ENCODE assay signal across 1 cellular context in the genomic region with DNA sequence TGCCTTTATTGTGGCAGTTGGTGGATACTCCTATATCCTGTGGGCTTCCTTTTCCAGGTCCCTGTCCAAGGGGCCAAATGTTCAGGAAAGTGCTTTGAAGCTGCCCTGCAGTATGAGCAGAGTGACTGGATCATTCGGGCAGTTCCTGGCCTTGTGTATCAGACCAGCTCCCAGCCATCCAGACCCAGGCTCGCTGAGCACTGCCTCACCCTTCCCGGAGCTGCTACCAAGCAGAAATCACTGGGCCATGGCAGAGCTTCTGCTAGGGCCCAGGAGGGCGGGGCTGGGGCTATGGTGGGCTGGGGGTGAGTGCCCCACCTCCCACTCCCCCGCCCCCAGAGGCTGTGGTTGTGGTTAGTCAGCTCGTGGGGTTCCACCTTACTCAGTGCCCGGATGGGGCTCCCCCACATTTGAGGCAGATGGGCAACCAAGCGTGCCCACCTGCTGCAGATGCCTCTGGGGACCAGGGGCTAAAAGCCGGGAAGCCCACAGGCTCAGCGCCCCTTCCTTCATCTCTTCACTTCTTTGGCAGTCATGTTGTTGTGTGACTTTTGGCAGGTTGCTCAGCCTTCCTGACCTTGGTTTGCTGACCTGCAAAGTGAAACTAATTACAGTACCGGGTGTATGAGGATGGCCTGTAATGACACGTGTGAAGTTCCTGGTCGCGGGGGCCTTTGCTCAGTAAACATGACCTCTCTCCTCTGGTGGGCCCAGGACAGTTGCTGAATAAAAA.
TF ChIP-seq lines count a peak whose summit lies in the region.

No MANE protein-coding gene starts in this region.

TF ChIP-seq in GM12878, 131 proteins besides CTCF, POLR2A, EP300 and RAD21 (continued from another document and continues in another):
- TF ChIP-seq USF1 (IDR thresholded peaks at IDR 0.05; ENCODE audit: borderline replicate concordance, extremely low read length, insufficient read depth, low read depth, low read length) (no peak), IKZF1 (conservative IDR thresholded peaks at IDR 0.05) (peak; percentile 93), IKZF2 (IDR thresholded peaks at IDR 0.05) (peak; percentile 87 to 92), BACH1 (IDR thresholded peaks at IDR 0.05; ENCODE audit: borderline replicate concordance) (peak; percentile 59; the same call in 1 of the 2 replicates), ZNF207 (IDR thresholded peaks at IDR 0.05; ENCODE audit: borderline replicate concordance) (no peak), ASH2L (IDR thresholded peaks at IDR 0.05; ENCODE audit: borderline replicate concordance, low read depth) (no peak), FOXK2 (IDR thresholded peaks at IDR 0.05) (no peak), CEBPZ (IDR thresholded peaks at IDR 0.05; ENCODE audit: low read depth, low read length) (no peak), YBX1 (IDR thresholded peaks at IDR 0.05) (no peak), PML (IDR thresholded peaks at IDR 0.05; ENCODE audit: low read length) (no peak), TAF1 (IDR thresholded peaks at IDR 0.05; ENCODE audit: borderline replicate concordance, low read depth, low read length) (peak; percentile 94), RCOR1 (conservative IDR thresholded peaks at IDR 0.05; ENCODE audit: low read depth, low read length) (no peak; the same call in 1 of the 2 replicates), MXI1 (IDR thresholded peaks at IDR 0.05; ENCODE audit: low read depth, low read length) (peak; percentile 49), BCL11A (IDR thresholded peaks at IDR 0.05; ENCODE audit: low read depth, low read length) (peak; percentile 52; the same call in 1 of the 2 replicates), IRF5 (IDR thresholded peaks at IDR 0.05; ENCODE audit: borderline replicate concordance) (no peak), BHLHE40 (IDR thresholded peaks at IDR 0.05; ENCODE audit: borderline replicate concordance in 1 of 2, low read depth in 2 of 2, low read length in 1 of 2) (peak; percentile 70 to 91), RBBP5 (conservative IDR thresholded peaks at IDR 0.05) (no peak), SIX5 (IDR thresholded peaks at IDR 0.05; ENCODE audit: low read depth, low read length, severe bottlenecking) (no peak), MTA3 (IDR thresholded peaks at IDR 0.05; ENCODE audit: borderline replicate concordance, low read length) (no peak), SRF (IDR thresholded peaks at IDR 0.05; ENCODE audit: low read depth in 2 of 2, low read length in 2 of 2) (no peak), NBN (IDR thresholded peaks at IDR 0.05) (peak; percentile 95), NRF1 (conservative IDR thresholded peaks at IDR 0.05; ENCODE audit: low read depth, low read length) (no peak), BMI1 (IDR thresholded peaks at IDR 0.05; ENCODE audit: borderline replicate concordance) (no peak), SKIL (IDR thresholded peaks at IDR 0.05; ENCODE audit: low read depth, poor library complexity, severe bottlenecking) (peak; percentile 74), SP1 (IDR thresholded peaks at IDR 0.05; ENCODE audit: low read depth, low read length) (no peak), SMC3 (IDR thresholded peaks at IDR 0.05; ENCODE audit: borderline replicate concordance, low read length) (no peak), CREM (IDR thresholded peaks at IDR 0.05; ENCODE audit: low read depth) (peak; percentile 81), CHD2 (IDR thresholded peaks at IDR 0.05; ENCODE audit: borderline replicate concordance, low read depth, low read length) (no peak), HDGF (IDR thresholded peaks at IDR 0.05) (no peak), JUNB (IDR thresholded peaks at IDR 0.05) (peak; percentile 52; the same call in 1 of the 2 replicates), SREBF2 (IDR thresholded peaks at IDR 0.05; ENCODE audit: low read length) (no peak)
- TF ChIP-seq, protein P1, sequence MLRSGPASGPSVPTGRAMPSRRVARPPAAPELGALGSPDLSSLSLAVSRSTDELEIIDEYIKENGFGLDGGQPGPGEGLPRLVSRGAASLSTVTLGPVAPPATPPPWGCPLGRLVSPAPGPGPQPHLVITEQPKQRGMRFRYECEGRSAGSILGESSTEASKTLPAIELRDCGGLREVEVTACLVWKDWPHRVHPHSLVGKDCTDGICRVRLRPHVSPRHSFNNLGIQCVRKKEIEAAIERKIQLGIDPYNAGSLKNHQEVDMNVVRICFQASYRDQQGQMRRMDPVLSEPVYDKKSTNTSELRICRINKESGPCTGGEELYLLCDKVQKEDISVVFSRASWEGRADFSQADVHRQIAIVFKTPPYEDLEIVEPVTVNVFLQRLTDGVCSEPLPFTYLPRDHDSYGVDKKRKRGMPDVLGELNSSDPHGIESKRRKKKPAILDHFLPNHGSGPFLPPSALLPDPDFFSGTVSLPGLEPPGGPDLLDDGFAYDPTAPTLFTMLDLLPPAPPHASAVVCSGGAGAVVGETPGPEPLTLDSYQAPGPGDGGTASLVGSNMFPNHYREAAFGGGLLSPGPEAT (IDR thresholded peaks at IDR 0.05; ENCODE audit: low read depth) = peak; percentile 80
- TF ChIP-seq, protein P2, sequence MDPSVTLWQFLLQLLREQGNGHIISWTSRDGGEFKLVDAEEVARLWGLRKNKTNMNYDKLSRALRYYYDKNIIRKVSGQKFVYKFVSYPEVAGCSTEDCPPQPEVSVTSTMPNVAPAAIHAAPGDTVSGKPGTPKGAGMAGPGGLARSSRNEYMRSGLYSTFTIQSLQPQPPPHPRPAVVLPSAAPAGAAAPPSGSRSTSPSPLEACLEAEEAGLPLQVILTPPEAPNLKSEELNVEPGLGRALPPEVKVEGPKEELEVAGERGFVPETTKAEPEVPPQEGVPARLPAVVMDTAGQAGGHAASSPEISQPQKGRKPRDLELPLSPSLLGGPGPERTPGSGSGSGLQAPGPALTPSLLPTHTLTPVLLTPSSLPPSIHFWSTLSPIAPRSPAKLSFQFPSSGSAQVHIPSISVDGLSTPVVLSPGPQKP (IDR thresholded peaks at IDR 0.05; ENCODE audit: low read depth, low read length) = peak; percentile 37; the same call in 1 of the 2 replicates
- TF ChIP-seq, protein P3, sequence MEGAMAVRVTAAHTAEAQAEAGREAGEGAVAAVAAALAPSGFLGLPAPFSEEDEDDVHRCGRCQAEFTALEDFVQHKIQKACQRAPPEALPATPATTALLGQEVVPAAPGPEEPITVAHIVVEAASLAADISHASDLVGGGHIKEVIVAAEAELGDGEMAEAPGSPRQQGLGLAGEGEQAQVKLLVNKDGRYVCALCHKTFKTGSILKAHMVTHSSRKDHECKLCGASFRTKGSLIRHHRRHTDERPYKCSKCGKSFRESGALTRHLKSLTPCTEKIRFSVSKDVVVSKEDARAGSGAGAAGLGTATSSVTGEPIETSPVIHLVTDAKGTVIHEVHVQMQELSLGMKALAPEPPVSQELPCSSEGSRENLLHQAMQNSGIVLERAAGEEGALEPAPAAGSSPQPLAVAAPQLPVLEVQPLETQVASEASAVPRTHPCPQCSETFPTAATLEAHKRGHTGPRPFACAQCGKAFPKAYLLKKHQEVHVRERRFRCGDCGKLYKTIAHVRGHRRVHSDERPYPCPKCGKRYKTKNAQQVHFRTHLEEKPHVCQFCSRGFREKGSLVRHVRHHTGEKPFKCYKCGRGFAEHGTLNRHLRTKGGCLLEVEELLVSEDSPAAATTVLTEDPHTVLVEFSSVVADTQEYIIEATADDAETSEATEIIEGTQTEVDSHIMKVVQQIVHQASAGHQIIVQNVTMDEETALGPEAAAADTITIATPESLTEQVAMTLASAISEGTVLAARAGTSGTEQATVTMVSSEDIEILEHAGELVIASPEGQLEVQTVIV (IDR thresholded peaks at IDR 0.05; ENCODE audit: borderline replicate concordance, partially characterized antibody) = no peak
- TF ChIP-seq, protein P4, sequence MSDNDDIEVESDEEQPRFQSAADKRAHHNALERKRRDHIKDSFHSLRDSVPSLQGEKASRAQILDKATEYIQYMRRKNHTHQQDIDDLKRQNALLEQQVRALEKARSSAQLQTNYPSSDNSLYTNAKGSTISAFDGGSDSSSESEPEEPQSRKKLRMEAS (IDR thresholded peaks at IDR 0.05; ENCODE audit: low read depth, low read length) = no peak; the same call in 1 of the 2 replicates
- TF ChIP-seq, protein P5, sequence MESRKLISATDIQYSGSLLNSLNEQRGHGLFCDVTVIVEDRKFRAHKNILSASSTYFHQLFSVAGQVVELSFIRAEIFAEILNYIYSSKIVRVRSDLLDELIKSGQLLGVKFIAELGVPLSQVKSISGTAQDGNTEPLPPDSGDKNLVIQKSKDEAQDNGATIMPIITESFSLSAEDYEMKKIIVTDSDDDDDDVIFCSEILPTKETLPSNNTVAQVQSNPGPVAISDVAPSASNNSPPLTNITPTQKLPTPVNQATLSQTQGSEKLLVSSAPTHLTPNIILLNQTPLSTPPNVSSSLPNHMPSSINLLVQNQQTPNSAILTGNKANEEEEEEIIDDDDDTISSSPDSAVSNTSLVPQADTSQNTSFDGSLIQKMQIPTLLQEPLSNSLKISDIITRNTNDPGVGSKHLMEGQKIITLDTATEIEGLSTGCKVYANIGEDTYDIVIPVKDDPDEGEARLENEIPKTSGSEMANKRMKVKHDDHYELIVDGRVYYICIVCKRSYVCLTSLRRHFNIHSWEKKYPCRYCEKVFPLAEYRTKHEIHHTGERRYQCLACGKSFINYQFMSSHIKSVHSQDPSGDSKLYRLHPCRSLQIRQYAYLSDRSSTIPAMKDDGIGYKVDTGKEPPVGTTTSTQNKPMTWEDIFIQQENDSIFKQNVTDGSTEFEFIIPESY (IDR thresholded peaks at IDR 0.05) = no peak
- TF ChIP-seq, protein P6, sequence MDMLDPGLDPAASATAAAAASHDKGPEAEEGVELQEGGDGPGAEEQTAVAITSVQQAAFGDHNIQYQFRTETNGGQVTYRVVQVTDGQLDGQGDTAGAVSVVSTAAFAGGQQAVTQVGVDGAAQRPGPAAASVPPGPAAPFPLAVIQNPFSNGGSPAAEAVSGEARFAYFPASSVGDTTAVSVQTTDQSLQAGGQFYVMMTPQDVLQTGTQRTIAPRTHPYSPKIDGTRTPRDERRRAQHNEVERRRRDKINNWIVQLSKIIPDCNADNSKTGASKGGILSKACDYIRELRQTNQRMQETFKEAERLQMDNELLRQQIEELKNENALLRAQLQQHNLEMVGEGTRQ (IDR thresholded peaks at IDR 0.05; ENCODE audit: borderline replicate concordance, low read depth, low read length) = no peak
